In the genomic region with DNA sequence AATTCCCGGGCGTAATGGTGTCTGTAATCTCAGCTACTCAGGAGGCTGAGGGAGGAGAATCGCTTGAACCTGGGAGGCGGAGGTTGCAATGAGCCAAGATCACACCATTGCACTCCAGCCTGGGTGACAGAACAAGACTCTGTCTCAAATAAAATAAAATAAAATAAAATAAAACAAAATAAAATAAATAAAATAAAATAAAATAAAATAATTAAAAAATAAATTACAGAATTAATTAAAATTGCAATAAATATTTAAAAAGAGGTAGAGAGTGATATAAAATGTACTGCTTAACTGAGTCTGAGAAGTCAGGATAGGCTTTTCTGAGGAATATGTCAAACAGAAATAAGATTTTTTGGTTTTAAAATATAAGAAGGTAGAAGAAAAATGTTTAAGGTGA, we compare ENCODE assay signal across 1 cellular context. TPM values are rescaled to one million over a fixed set of nuclear protein-coding genes. Genes with fewer than 3 reads are reported as not detected.
"Had no signal": no experiment of that assay in that cellular context is flagged by ENCODE, and none has a peak within 500 bp of the region (broad histone marks: within the 10 kb centered on the region; RNA-seq: fewer than 3 reads in every experiment).

No MANE protein-coding gene starts in this region.

RNA-seq across cellular contexts. Expression of a gene that starts 22.3 kb away (rescaled TPM):
- polyA plus RNA-seq: neural cell had no signal
